ENCODE assay signal across 8 cellular contexts in genomic region chr1:93846151-93846928, GRCh38. TPM values are rescaled to one million over a fixed set of nuclear protein-coding genes. Genes with fewer than 3 reads are reported as not detected.
DNase-seq lines count a peak whose midpoint lies in the region; ATAC-seq, FAIRE-seq and TF ChIP-seq lines count a peak whose summit lies in the region.

No MANE protein-coding gene starts in this region.

- DNase-seq in COR-L47 (lab: John Stamatoyannopoulos, UW) (peak; percentile 91), HK-2 (ENCODE audit: unreplicated experiment) (peak; percentile 88), NOMO-1 treated with dmso at 0.1 percent for 144 hours (lab: John Stamatoyannopoulos, UW; ENCODE audit: unreplicated experiment) (peak; percentile 69), endothelial cell of umbilical vein (ENCODE audit: low read depth, low spot score) (peak; percentile 83), midbrain (lab: John Stamatoyannopoulos, UW) (peak; percentile 88)
- DNase-seq in activated CD8-positive, alpha-beta memory T cell treated with anti-CD3 and anti-CD28 coated beads, Interleukin-2, amount 50 U/mL, for 48 hours: peak; percentile 88
- peak; percentile 70 to 71 for DNase-seq in stimulated activated CD8-positive, alpha-beta memory T cell treated with anti-CD3 and anti-CD28 coated beads, Interleukin-15, amount 100 ng/mL, for 48 hours (ENCODE audit: low read depth in 2 of 2)

- peak; percentile 72 for TF ChIP-seq POLR2A in endothelial cell of umbilical vein (IDR thresholded peaks at IDR 0.05; ENCODE audit: low read depth, low read length)

- BruUV-seq in endothelial cell of umbilical vein (replicated peaks; lab: Mats Ljungman, UMichigan): TSS peak; percentile 63

- H3K79me2 ChIP-seq in endothelial cell of umbilical vein (ENCODE audit: control insufficient read depth, insufficient read depth, low read length): no peaks in the 10 kb centered on the region

- peak overlapping the region; percentile 65 to 90 (median 67) for H3K4me3 ChIP-seq in endothelial cell of umbilical vein (replicated peaks in 1 of 3; ENCODE audit: insufficient read depth in 1 of 3, low read depth in 1 of 3, low read length in 3 of 3)

- peak; percentile 50 for ATAC-seq in GM19455 (IDR thresholded peaks at IDR 0.05; ENCODE audit: unreplicated experiment)

- H3K9me3 ChIP-seq in endothelial cell of umbilical vein (replicated peaks; ENCODE audit: control insufficient read depth, insufficient read depth, low read length): no peaks in the 10 kb centered on the region

- dilution Hi-C loops in endothelial cell of umbilical vein (cut with MboI; ENCODE audit: extremely low pct_ligation_motif_present, low sequenced_read_pairs): no loop called here

- no peaks in the 10 kb centered on the region for H3K27me3 ChIP-seq in endothelial cell of umbilical vein (ENCODE audit: control insufficient read depth in 2 of 2, insufficient read depth in 2 of 2, low read length in 2 of 2)

- intact Hi-C loops in endothelial cell of umbilical vein (cut with micrococcal nuclease): loop anchor here (1.0 to 5.0 kb wide), 5 partner anchors 68 to 542 kb away; partner anchors contain the start of gene FNBP1L

- H3K4me2 ChIP-seq in endothelial cell of umbilical vein (ENCODE audit: insufficient read depth, low read length): peak overlapping the region; percentile 96

- POLR2A ChIA-PET in endothelial cell of umbilical vein (lab: Charles Lee): interaction anchor here (0.7 to 1.2 kb wide), 4 partner anchors 30 to 767 kb away, joined by 3 to 9 read pairs (median 4); partner anchors contain the start of gene MTF2

- H2AFZ ChIP-seq in endothelial cell of umbilical vein (ENCODE audit: low read depth, low read length): peak overlapping the region; percentile 82

- peaks cover 25% of the 10 kb centered on the region for H3K4me1 ChIP-seq in endothelial cell of umbilical vein (ENCODE audit: control insufficient read depth, extremely low read depth, insufficient read depth, low read length)

- no peaks in the 10 kb centered on the region for H3K9me1 ChIP-seq in endothelial cell of umbilical vein (replicated peaks; ENCODE audit: control insufficient read depth, extremely low read depth, insufficient read depth, low read length)

- peak; percentile 70 for FAIRE-seq in endothelial cell of umbilical vein (lab: Jason Lieb, UNC)

- peak overlapping the region; percentile 96 for H3K9ac ChIP-seq in endothelial cell of umbilical vein (replicated peaks; ENCODE audit: extremely low read depth, insufficient read depth, low read length)

- no peaks in the 10 kb centered on the region for H3K36me3 ChIP-seq in endothelial cell of umbilical vein (ENCODE audit: control insufficient read depth in 2 of 2, extremely low read depth in 1 of 2, insufficient read depth in 2 of 2, low read length in 2 of 2)

- no peaks in the 10 kb centered on the region for H4K20me1 ChIP-seq in endothelial cell of umbilical vein (replicated peaks; ENCODE audit: control insufficient read depth, extremely low read depth, insufficient read depth, low read length)

- CTCF ChIA-PET in endothelial cell of umbilical vein (lab: Charles Lee): interaction anchor here (0.7 to 11.8 kb wide), 21 partner anchors 19 to 766 kb away, joined by 3 to 325 read pairs (median 5); partner anchors contain the start of gene BCAR3

- TF ChIP-seq CTCF in endothelial cell of umbilical vein (IDR thresholded peaks at IDR 0.05; ENCODE audit: extremely low read depth in 1 of 2, insufficient read depth in 1 of 2, low read depth in 1 of 2, low read length in 2 of 2): peak; percentile 27 to 53

- peak overlapping the region; percentile 99 for H3K27ac ChIP-seq in endothelial cell of umbilical vein (ENCODE audit: insufficient read depth, low read depth, low read length)

TF ChIP-seq in endothelial cell of umbilical vein, 7 proteins besides CTCF, POLR2A, EP300 and RAD21:
- TF ChIP-seq MYC (IDR thresholded peaks at IDR 0.05; ENCODE audit: low read depth, low read length) (no peak), EZH2 (IDR thresholded peaks at IDR 0.05; ENCODE audit: borderline replicate concordance, low read depth, low read length, severe bottlenecking) (no peak), FOS (IDR thresholded peaks at IDR 0.05; ENCODE audit: borderline replicate concordance, insufficient read depth, low read length) (no peak), GATA2 (IDR thresholded peaks at IDR 0.05; ENCODE audit: insufficient read depth, insufficient read length, low read depth, low read length) (no peak), JUN (IDR thresholded peaks at IDR 0.05; ENCODE audit: borderline replicate concordance, insufficient read depth, insufficient read length, low read depth) (no peak), POLR2AphosphoS5 (IDR thresholded peaks at IDR 0.05; ENCODE audit: insufficient read depth, low read depth, low read length) (peak; percentile 82)
- TF ChIP-seq, protein P1, sequence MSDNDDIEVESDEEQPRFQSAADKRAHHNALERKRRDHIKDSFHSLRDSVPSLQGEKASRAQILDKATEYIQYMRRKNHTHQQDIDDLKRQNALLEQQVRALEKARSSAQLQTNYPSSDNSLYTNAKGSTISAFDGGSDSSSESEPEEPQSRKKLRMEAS (IDR thresholded peaks at IDR 0.05; ENCODE audit: insufficient read depth, insufficient read length): no peak
TF ChIP-seq in endothelial cell of umbilical vein: peak in this region for 1.

RNA-seq across cellular contexts. Expression of gene DNTTIP2, which starts 32.7 kb away (rescaled TPM):
- 53.7 and 55.5 TPM in 2 replicates for total RNA-seq in endothelial cell of umbilical vein
- polyA plus RNA-seq in endothelial cell of umbilical vein: 3.9 and 8.0 TPM in 2 replicates
- polyA plus RNA-seq in endothelial cell of umbilical vein (2011; cell fraction: cytosol; rRNA removed): 14.5 and 15.8 TPM in 2 replicates
- 35.5 and 42.6 TPM in 2 replicates for polyA plus RNA-seq in endothelial cell of umbilical vein (2011; cell fraction: nucleus; rRNA removed)
- 36.7 and 59.7 TPM in 2 replicates for polyA plus RNA-seq in endothelial cell of umbilical vein (2012)
- 11.1 and 24.2 TPM in 2 replicates for polyA minus RNA-seq in endothelial cell of umbilical vein
- 8.5 TPM for polyA minus RNA-seq in endothelial cell of umbilical vein (2011; cell fraction: cytosol; rRNA and poly(A)+ RNA removed)
- 22.3 and 25.3 TPM in 2 replicates for polyA minus RNA-seq in endothelial cell of umbilical vein (2011; cell fraction: nucleus; rRNA and poly(A)+ RNA removed)

Comparison
In these comparisons a context has a peak if more than half of its experiments do, and no peak if none do; other contexts are left out.
1. Peak in every context shown above with its lines: DNase-seq, ATAC-seq, H3K4me3 ChIP-seq and H3K27ac ChIP-seq.